Comparison of ENCODE assay signal across 26 cellular contexts in genomic region chr12:52614381-52615207, GRCh38. TPM values are rescaled to one million over a fixed set of nuclear protein-coding genes. Genes with fewer than 3 reads are reported as not detected.
DNase-seq lines count a peak whose midpoint lies in the region; ATAC-seq and TF ChIP-seq lines count a peak whose summit lies in the region.
"Had no signal": no experiment of that assay in that cellular context is flagged by ENCODE, and none has a peak within 500 bp of the region (broad histone marks: within the 10 kb centered on the region; RNA-seq: fewer than 3 reads in every experiment).

No MANE protein-coding gene starts in this region.

- no peaks in the 10 kb centered on the region for H3K36me3 Mint-ChIP-seq in activated CD4-positive, alpha-beta memory T cell treated with anti-CD3 and anti-CD28 coated beads, Interleukin-2, amount 10 ng/mL, durations not matched to agents 7 days and 5 days (ENCODE audit: low read depth)
- H3K36me3 Mint-ChIP-seq in activated CD4-positive, alpha-beta memory T cell treated with anti-CD3 and anti-CD28 coated beads for 36 hours = no peaks in the 10 kb centered on the region
- H3K36me3 Mint-ChIP-seq in CD4-positive, alpha-beta T cell (ENCODE audit: low read depth) = peaks cover 41% of the 10 kb centered on the region
- no peaks in the 10 kb centered on the region for H3K36me3 Mint-ChIP-seq in activated naive CD8-positive, alpha-beta T cell treated with anti-CD3 and anti-CD28 coated beads, Interleukin-2, amount 10 ng/mL, durations not matched to agents 7 days and 5 days

- CTCF ChIA-PET in activated CD4-positive, alpha-beta memory T cell treated with anti-CD3 and anti-CD28 coated beads, Interleukin-2, amount 10 ng/mL, durations not matched to agents 7 days and 5 days (lab: Charles Lee) = no interaction called here
- CTCF ChIA-PET in activated CD4-positive, alpha-beta memory T cell treated with anti-CD3 and anti-CD28 coated beads for 36 hours (lab: Charles Lee) = no interaction called here
- CTCF ChIA-PET in CD4-positive, alpha-beta T cell (lab: Charles Lee) = no interaction called here

- TF ChIP-seq CTCF in CD4-positive, alpha-beta T cell (IDR thresholded peaks at IDR 0.05) = no peak

- peaks cover 5% of the 10 kb centered on the region for H3K27me3 Mint-ChIP-seq in activated CD4-positive, alpha-beta memory T cell treated with anti-CD3 and anti-CD28 coated beads, Interleukin-2, amount 10 ng/mL, durations not matched to agents 7 days and 5 days
- H3K27me3 Mint-ChIP-seq in activated CD4-positive, alpha-beta memory T cell treated with anti-CD3 and anti-CD28 coated beads for 36 hours = peaks cover 2% of the 10 kb centered on the region
- no peaks in the 10 kb centered on the region for H3K27me3 Mint-ChIP-seq in CD4-positive, alpha-beta T cell
- H3K27me3 Mint-ChIP-seq in activated naive CD8-positive, alpha-beta T cell treated with anti-CD3 and anti-CD28 coated beads, Interleukin-2, amount 10 ng/mL, durations not matched to agents 7 days and 5 days = peaks cover 1% of the 10 kb centered on the region

- no peaks in the 10 kb centered on the region for H3K4me1 ChIP-seq in aorta (ENCODE audit: control insufficient read depth in 1 of 2, insufficient read depth in 2 of 2, low read length in 2 of 2)
- H3K4me1 ChIP-seq: foreskin keratinocyte, stomach, transverse colon had no signal

- no peak overlapping the region for H3K4me3 Mint-ChIP-seq in activated CD4-positive, alpha-beta memory T cell treated with anti-CD3 and anti-CD28 coated beads, Interleukin-2, amount 10 ng/mL, durations not matched to agents 7 days and 5 days
- no peak overlapping the region for H3K4me3 Mint-ChIP-seq in activated CD4-positive, alpha-beta memory T cell treated with anti-CD3 and anti-CD28 coated beads for 36 hours
- H3K4me3 Mint-ChIP-seq in CD4-positive, alpha-beta T cell = peak overlapping the region; percentile 62
- no peak overlapping the region for H3K4me3 Mint-ChIP-seq in activated naive CD8-positive, alpha-beta T cell treated with anti-CD3 and anti-CD28 coated beads, Interleukin-2, amount 10 ng/mL, durations not matched to agents 7 days and 5 days

- WGBS in aorta, 2 donors = 86 to 87% methylated on average over 10 of the region's 10 CpGs

- H3K9me3 Mint-ChIP-seq in activated CD4-positive, alpha-beta memory T cell treated with anti-CD3 and anti-CD28 coated beads, Interleukin-2, amount 10 ng/mL, durations not matched to agents 7 days and 5 days = no peaks in the 10 kb centered on the region
- no peaks in the 10 kb centered on the region for H3K9me3 Mint-ChIP-seq in activated CD4-positive, alpha-beta memory T cell treated with anti-CD3 and anti-CD28 coated beads for 36 hours
- no peaks in the 10 kb centered on the region for H3K9me3 Mint-ChIP-seq in CD4-positive, alpha-beta T cell
- H3K9me3 Mint-ChIP-seq in activated naive CD8-positive, alpha-beta T cell treated with anti-CD3 and anti-CD28 coated beads, Interleukin-2, amount 10 ng/mL, durations not matched to agents 7 days and 5 days = no peaks in the 10 kb centered on the region

- no peaks in the 10 kb centered on the region for H3K36me3 ChIP-seq in aorta (ENCODE audit: control insufficient read depth in 1 of 2, insufficient read depth in 2 of 2, low read length in 1 of 2)
- H3K36me3 ChIP-seq: neutrophil, stomach, transverse colon had no signal

- POLR2A ChIA-PET in activated CD4-positive, alpha-beta memory T cell treated with anti-CD3 and anti-CD28 coated beads, Interleukin-2, amount 10 ng/mL, durations not matched to agents 7 days and 5 days (lab: Charles Lee) = interaction anchor here (1.3 kb wide), 1 partner anchor 65 kb away, joined by 4 read pairs; no protein-coding TSS in a partner anchor
- POLR2A ChIA-PET in activated CD4-positive, alpha-beta memory T cell treated with anti-CD3 and anti-CD28 coated beads for 36 hours (lab: Charles Lee) = no interaction called here
- POLR2A ChIA-PET in CD4-positive, alpha-beta T cell (lab: Charles Lee) = interaction anchor here (1.1 to 1.6 kb wide), 3 partner anchors 18 to 30 kb away, joined by 3 to 4 read pairs (median 3); no protein-coding TSS in a partner anchor
- POLR2A ChIA-PET in activated naive CD8-positive, alpha-beta T cell treated with anti-CD3 and anti-CD28 coated beads, Interleukin-2, amount 10 ng/mL, durations not matched to agents 7 days and 5 days (lab: Charles Lee) = no interaction called here

- H3K4me3 ChIP-seq in aorta (ENCODE audit: low read length in 2 of 2) = no peak overlapping the region
- H3K4me3 ChIP-seq: dorsolateral prefrontal cortex, stomach, transverse colon had no signal

- H3K27ac ChIP-seq in CD4-positive, alpha-beta T cell (ENCODE audit: low read depth, low read length) = peak overlapping the region; percentile 61
- no peak overlapping the region for H3K27ac ChIP-seq in aorta (ENCODE audit: low read depth in 1 of 2, low read length in 2 of 2)
- H3K27ac ChIP-seq: dorsolateral prefrontal cortex, foreskin keratinocyte, neutrophil, stomach, transverse colon had no signal

- intact Hi-C loops in activated CD4-positive, alpha-beta memory T cell treated with anti-CD3 and anti-CD28 coated beads for 36 hours (cut with micrococcal nuclease) = no loop called here
- intact Hi-C loops in CD4-positive, alpha-beta T cell (cut with DNase I, micrococcal nuclease) = loop anchor here (1.0 to 5.0 kb wide), 5 partner anchors 18 to 128 kb away; no protein-coding TSS in a partner anchor
- intact Hi-C loops in aorta (cut with DNase I) = no loop called here

- H3K27ac Mint-ChIP-seq in activated CD4-positive, alpha-beta memory T cell treated with anti-CD3 and anti-CD28 coated beads, Interleukin-2, amount 10 ng/mL, durations not matched to agents 7 days and 5 days = no peak overlapping the region
- H3K27ac Mint-ChIP-seq in activated CD4-positive, alpha-beta memory T cell treated with anti-CD3 and anti-CD28 coated beads for 36 hours = no peak overlapping the region
- peak overlapping the region; percentile 89 for H3K27ac Mint-ChIP-seq in CD4-positive, alpha-beta T cell
- H3K27ac Mint-ChIP-seq in activated naive CD8-positive, alpha-beta T cell treated with anti-CD3 and anti-CD28 coated beads, Interleukin-2, amount 10 ng/mL, durations not matched to agents 7 days and 5 days = no peak overlapping the region

- no peaks in the 10 kb centered on the region for H3K9me3 ChIP-seq in CD4-positive, alpha-beta T cell (ENCODE audit: control insufficient read depth, low read length)
- no peaks in the 10 kb centered on the region for H3K9me3 ChIP-seq in aorta (ENCODE audit: control insufficient read depth, low read length)
- H3K9me3 ChIP-seq: neutrophil, stomach, transverse colon had no signal

- no peak for ATAC-seq in CD4-positive, alpha-beta T cell (ENCODE audit: poor library complexity)
- no peak for ATAC-seq in activated naive CD8-positive, alpha-beta T cell treated with anti-CD3 and anti-CD28 coated beads, Interleukin-2, amount 10 ng/mL, durations not matched to agents 7 days and 5 days (ENCODE audit: low read depth)
- ATAC-seq in aorta (ENCODE audit: low FRiP score) = no peak
- ATAC-seq: foreskin keratinocyte had no signal

- peaks cover 24% of the 10 kb centered on the region for H3K4me1 Mint-ChIP-seq in activated CD4-positive, alpha-beta memory T cell treated with anti-CD3 and anti-CD28 coated beads, Interleukin-2, amount 10 ng/mL, durations not matched to agents 7 days and 5 days
- H3K4me1 Mint-ChIP-seq in activated CD4-positive, alpha-beta memory T cell treated with anti-CD3 and anti-CD28 coated beads for 36 hours (ENCODE audit: low read depth) = peaks cover 58% of the 10 kb centered on the region
- peaks cover 99% of the 10 kb centered on the region for H3K4me1 Mint-ChIP-seq in CD4-positive, alpha-beta T cell (ENCODE audit: low read depth)
- H3K4me1 Mint-ChIP-seq in activated naive CD8-positive, alpha-beta T cell treated with anti-CD3 and anti-CD28 coated beads, Interleukin-2, amount 10 ng/mL, durations not matched to agents 7 days and 5 days = peaks cover 32% of the 10 kb centered on the region

- H3K27me3 ChIP-seq in CD4-positive, alpha-beta T cell (ENCODE audit: control insufficient read depth, insufficient read depth, low read length) = no peaks in the 10 kb centered on the region
- H3K27me3 ChIP-seq in aorta (ENCODE audit: control insufficient read depth in 1 of 2, insufficient read depth in 2 of 2, low read length in 1 of 2) = no peaks in the 10 kb centered on the region

- peak; percentile 13 for DNase-seq in activated CD4-positive, alpha-beta memory T cell treated with anti-CD3 and anti-CD28 coated beads, Interleukin-2, amount 10 ng/mL, durations not matched to agents 7 days and 5 days
- no peak for DNase-seq in activated CD4-positive, alpha-beta memory T cell treated with anti-CD3 and anti-CD28 coated beads for 36 hours
- DNase-seq in CD4-positive, alpha-beta T cell = no peak
- peak; percentile 23 for DNase-seq in activated naive CD8-positive, alpha-beta T cell treated with anti-CD3 and anti-CD28 coated beads, Interleukin-2, amount 10 ng/mL, durations not matched to agents 7 days and 5 days
- DNase-seq in mucosa of gallbladder (ENCODE audit: low spot score) (peak; percentile 8), OCI-M1 (lab: John Stamatoyannopoulos, UW) (no peak), aorta (no peak), NCI-H446 treated with DMSO at 0.1 percent for 48 hours (lab: John Stamatoyannopoulos, UW) (no peak)
- DNase-seq: activated CD4-positive, CD25-positive, alpha-beta regulatory T cell; activated effector memory CD4-positive, alpha-beta T cell treated with Interleukin-2 at 50 U/mL for 16 hours; anterior cingulate cortex; central memory CD4-positive, alpha-beta T cell; dorsolateral prefrontal cortex; GOT3; hippocampal formation; NCI-H1092; NCI-H187 treated with DMSO at 0.1 percent for 48 hours; stimulated activated CD4-positive, alpha-beta T cell treated with anti-CD3 and anti-CD28 coated beads, Interleukin-4, amount 100 ng/mL, for 1 hour; stomach; T1000; transverse colon had no signal

RNA-seq across cellular contexts. Expression of gene KRT73, which starts 3.8 kb away (rescaled TPM):
- total RNA-seq in activated CD4-positive, alpha-beta memory T cell treated with anti-CD3 and anti-CD28 coated beads, Interleukin-2, amount 10 ng/mL, durations not matched to agents 7 days and 5 days = not detected
- total RNA-seq in activated CD4-positive, alpha-beta memory T cell treated with anti-CD3 and anti-CD28 coated beads for 36 hours = under 1 TPM in 1 of 2 experiments, not detected in 1; 0.19 TPM
- 10 to 100 TPM; 67.2 to 69.7 TPM for total RNA-seq in CD4-positive, alpha-beta T cell
- total RNA-seq in activated naive CD8-positive, alpha-beta T cell treated with anti-CD3 and anti-CD28 coated beads, Interleukin-2, amount 10 ng/mL, durations not matched to agents 7 days and 5 days = under 1 TPM; 0.42 to 0.60 TPM
- total RNA-seq in mucosa of gallbladder = not detected
- not detected for total RNA-seq in aorta
- not detected for polyA plus RNA-seq in aorta
- total RNA-seq: epithelial cell of proximal tubule, foreskin keratinocyte, LHCN-M2, OCI-LY7, stomach, transverse colon had no signal
- polyA plus RNA-seq: foreskin keratinocyte, stomach had no signal

RNA-seq across cellular contexts. Expression of gene KRT72, which starts 13.3 kb away (rescaled TPM):
- total RNA-seq in activated CD4-positive, alpha-beta memory T cell treated with anti-CD3 and anti-CD28 coated beads, Interleukin-2, amount 10 ng/mL, durations not matched to agents 7 days and 5 days = not detected
- under 1 TPM in 1 of 2 experiments, not detected in 1; 0.17 TPM for total RNA-seq in activated CD4-positive, alpha-beta memory T cell treated with anti-CD3 and anti-CD28 coated beads for 36 hours
- total RNA-seq in CD4-positive, alpha-beta T cell = 10 to 100 TPM; 82.2 to 83.4 TPM
- total RNA-seq in activated naive CD8-positive, alpha-beta T cell treated with anti-CD3 and anti-CD28 coated beads, Interleukin-2, amount 10 ng/mL, durations not matched to agents 7 days and 5 days = under 1 TPM; 0.65 to 0.67 TPM
- not detected for total RNA-seq in mucosa of gallbladder
- not detected for total RNA-seq in aorta
- polyA plus RNA-seq in aorta = 1 to 10 TPM in 1 of 2 donors, not detected in 1; 1.6 TPM
- total RNA-seq: epithelial cell of proximal tubule, foreskin keratinocyte, LHCN-M2, OCI-LY7, stomach, transverse colon had no signal
- polyA plus RNA-seq: foreskin keratinocyte, stomach had no signal

RNA-seq across cellular contexts. Expression of gene KRT2, which starts 37.4 kb away (rescaled TPM):
- total RNA-seq in activated CD4-positive, alpha-beta memory T cell treated with anti-CD3 and anti-CD28 coated beads, Interleukin-2, amount 10 ng/mL, durations not matched to agents 7 days and 5 days = not detected
- not detected for total RNA-seq in activated CD4-positive, alpha-beta memory T cell treated with anti-CD3 and anti-CD28 coated beads for 36 hours
- total RNA-seq in CD4-positive, alpha-beta T cell = 1 to 10 TPM; 1.7 to 2.1 TPM
- not detected for total RNA-seq in activated naive CD8-positive, alpha-beta T cell treated with anti-CD3 and anti-CD28 coated beads, Interleukin-2, amount 10 ng/mL, durations not matched to agents 7 days and 5 days
- total RNA-seq in mucosa of gallbladder (not detected), aorta (not detected)
- under 1 TPM; 0.05 to 0.50 TPM for polyA plus RNA-seq in aorta
- total RNA-seq: epithelial cell of proximal tubule, foreskin keratinocyte, LHCN-M2, OCI-LY7, stomach, transverse colon had no signal
- polyA plus RNA-seq: foreskin keratinocyte, stomach had no signal

RNA-seq across cellular contexts. Expression of gene KRT74, which starts 41.0 kb away (rescaled TPM):
- total RNA-seq in activated CD4-positive, alpha-beta memory T cell treated with anti-CD3 and anti-CD28 coated beads, Interleukin-2, amount 10 ng/mL, durations not matched to agents 7 days and 5 days = not detected
- not detected for total RNA-seq in activated CD4-positive, alpha-beta memory T cell treated with anti-CD3 and anti-CD28 coated beads for 36 hours
- under 1 TPM; 0.30 to 0.34 TPM for total RNA-seq in CD4-positive, alpha-beta T cell
- total RNA-seq in activated naive CD8-positive, alpha-beta T cell treated with anti-CD3 and anti-CD28 coated beads, Interleukin-2, amount 10 ng/mL, durations not matched to agents 7 days and 5 days = not detected
- not detected for total RNA-seq in mucosa of gallbladder
- not detected for total RNA-seq in aorta
- polyA plus RNA-seq in aorta = not detected
- total RNA-seq: dorsolateral prefrontal cortex, epithelial cell of proximal tubule, foreskin keratinocyte, LHCN-M2, OCI-LY7, stomach, transverse colon had no signal

Comparison
In these comparisons a context has a peak if more than half of its experiments do, and no peak if none do; other contexts are left out.
1. DNase-seq: peak in activated CD4-positive, alpha-beta memory T cell treated with anti-CD3 and anti-CD28 coated beads, Interleukin-2, amount 10 ng/mL, durations not matched to agents 7 days and 5 days (single experiment), activated naive CD8-positive, alpha-beta T cell treated with anti-CD3 and anti-CD28 coated beads, Interleukin-2, amount 10 ng/mL, durations not matched to agents 7 days and 5 days (single experiment) and mucosa of gallbladder (single experiment); none in activated CD4-positive, alpha-beta memory T cell treated with anti-CD3 and anti-CD28 coated beads for 36 hours (single experiment), CD4-positive, alpha-beta T cell (0 of 10), OCI-M1 (single experiment), aorta (0 of 2) and NCI-H446 treated with DMSO at 0.1 percent for 48 hours (single experiment).
2. POLR2A ChIA-PET loops: an anchor here in activated CD4-positive, alpha-beta memory T cell treated with anti-CD3 and anti-CD28 coated beads, Interleukin-2, amount 10 ng/mL, durations not matched to agents 7 days and 5 days (1.3 kb wide) and CD4-positive, alpha-beta T cell (1.1 to 1.6 kb wide); none called in activated CD4-positive, alpha-beta memory T cell treated with anti-CD3 and anti-CD28 coated beads for 36 hours and activated naive CD8-positive, alpha-beta T cell treated with anti-CD3 and anti-CD28 coated beads, Interleukin-2, amount 10 ng/mL, durations not matched to agents 7 days and 5 days.
3. RNA of gene KRT73, which starts 3.8 kb away (total RNA-seq): 67.2 to 69.7 TPM in CD4-positive, alpha-beta T cell; 0.42 to 0.60 TPM in activated naive CD8-positive, alpha-beta T cell treated with anti-CD3 and anti-CD28 coated beads, Interleukin-2, amount 10 ng/mL, durations not matched to agents 7 days and 5 days, 0.19 TPM in activated CD4-positive, alpha-beta memory T cell treated with anti-CD3 and anti-CD28 coated beads for 36 hours, not detected in activated CD4-positive, alpha-beta memory T cell treated with anti-CD3 and anti-CD28 coated beads, Interleukin-2, amount 10 ng/mL, durations not matched to agents 7 days and 5 days, not detected in mucosa of gallbladder (single experiment) and not detected in aorta; every median in the first group is over 10 times any median in the second.
4. RNA of gene KRT72, which starts 13.3 kb away (total RNA-seq): 82.2 to 83.4 TPM in CD4-positive, alpha-beta T cell; 0.65 to 0.67 TPM in activated naive CD8-positive, alpha-beta T cell treated with anti-CD3 and anti-CD28 coated beads, Interleukin-2, amount 10 ng/mL, durations not matched to agents 7 days and 5 days, 0.17 TPM in activated CD4-positive, alpha-beta memory T cell treated with anti-CD3 and anti-CD28 coated beads for 36 hours, not detected in activated CD4-positive, alpha-beta memory T cell treated with anti-CD3 and anti-CD28 coated beads, Interleukin-2, amount 10 ng/mL, durations not matched to agents 7 days and 5 days, not detected in mucosa of gallbladder (single experiment) and not detected in aorta; every median in the first group is over 10 times any median in the second.
5. intact Hi-C loops: an anchor here in CD4-positive, alpha-beta T cell (1.0 to 5.0 kb wide); none called in activated CD4-positive, alpha-beta memory T cell treated with anti-CD3 and anti-CD28 coated beads for 36 hours and aorta.